11 cellular contexts compared by ENCODE assay signal in the genomic region with DNA sequence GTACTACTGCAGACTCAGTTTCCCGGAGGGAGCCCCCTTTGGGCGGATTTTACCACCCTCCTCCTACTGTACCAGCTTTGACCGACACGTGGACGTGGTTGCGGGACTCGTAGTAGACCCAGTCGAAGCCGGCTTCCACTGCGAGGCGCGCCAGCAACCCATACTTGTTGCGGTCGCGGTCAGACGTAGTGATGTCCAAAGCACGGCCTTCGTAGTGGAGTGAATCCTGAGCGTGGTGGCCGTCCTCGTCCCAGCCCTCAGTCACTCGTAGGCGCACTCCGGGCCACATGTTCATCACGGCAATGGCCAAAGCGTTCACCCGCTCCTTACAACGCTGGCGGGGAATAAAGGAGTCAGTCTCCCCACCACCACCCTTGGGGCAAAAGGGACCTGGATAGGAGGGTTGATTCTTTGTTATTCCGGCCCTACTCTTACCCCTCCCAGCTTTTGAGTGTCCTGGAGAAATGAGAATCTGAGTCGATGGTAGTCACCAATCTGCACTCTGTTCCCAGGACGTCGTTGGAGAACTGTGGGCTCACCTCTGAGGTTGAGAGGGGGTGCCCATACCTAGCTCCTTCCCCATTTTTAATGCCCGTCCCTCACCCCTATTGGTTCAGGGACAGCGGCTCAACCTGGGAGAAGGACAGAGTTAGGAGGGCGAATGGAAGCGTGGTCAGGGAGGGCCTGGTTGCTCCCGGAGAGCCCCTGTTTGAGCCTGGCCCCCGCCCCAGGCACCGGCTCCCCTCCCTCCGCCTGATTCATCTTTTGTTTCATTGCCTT. TPM values are rescaled to one million over a fixed set of nuclear protein-coding genes. Genes with fewer than 3 reads are reported as not detected.
A peak's percentile ranks its signal among the peaks of the same experiment; 100 is the strongest.
DNase-seq lines count a peak whose midpoint lies in the region; ATAC-seq and TF ChIP-seq lines count a peak whose summit lies in the region.
"Had no signal": no experiment of that assay in that cellular context is flagged by ENCODE, and none has a peak within 500 bp of the region (broad histone marks: within the 10 kb centered on the region; RNA-seq: fewer than 3 reads in every experiment).

No MANE protein-coding gene starts in this region.

- H4K20me1 ChIP-seq in PC-9 (ENCODE audit: insufficient read depth), result no peaks in the 10 kb centered on the region

- no peak for DNase-seq in activated CD4-positive, alpha-beta memory T cell treated with anti-CD3 and anti-CD28 coated beads, Interleukin-2, amount 10 ng/mL, durations not matched to agents 7 days and 5 days
- DNase-seq in activated CD4-positive, alpha-beta memory T cell treated with anti-CD3 and anti-CD28 coated beads for 36 hours, result no peak
- no peak for DNase-seq in PC-9
- DNase-seq in glutamatergic neuron, result no peak
- no peak for DNase-seq in sigmoid colon
- DNase-seq in HAP-1 (ENCODE audit: low spot score in 2 of 2), result no peak
- DNase-seq: NCI-H446 treated with DMSO at 0.1 percent for 48 hours had no signal

- BruUV-seq in PC-9 (replicated peaks; lab: Mats Ljungman, UMichigan), result no TSS peak

- TF ChIP-seq POLR2A in sigmoid colon (IDR thresholded peaks at IDR 0.05), result no peak

- no peak for ATAC-seq in HG03095 (IDR thresholded peaks at IDR 0.05; ENCODE audit: unreplicated experiment)
- ATAC-seq in GM18520 (IDR thresholded peaks at IDR 0.05; ENCODE audit: unreplicated experiment), result no peak

- CTCF ChIA-PET in activated CD4-positive, alpha-beta memory T cell treated with anti-CD3 and anti-CD28 coated beads, Interleukin-2, amount 10 ng/mL, durations not matched to agents 7 days and 5 days (lab: Charles Lee), result interaction anchor here (0.6 to 5.0 kb wide), 12 partner anchors 11 to 1120 kb away, joined by 3 to 55 read pairs (median 4); a partner anchor contains a TSS
- CTCF ChIA-PET in activated CD4-positive, alpha-beta memory T cell treated with anti-CD3 and anti-CD28 coated beads for 36 hours (lab: Charles Lee), result interaction anchor here (1.1 to 11.5 kb wide), 10 partner anchors 9 to 113 kb away, joined by 3 to 256 read pairs (median 6); a partner anchor contains a TSS
- CTCF ChIA-PET in PC-9 (lab: Charles Lee), result interaction anchor here (1.2 kb wide), 1 partner anchor 14 kb away, joined by 3 read pairs; no protein-coding TSS in a partner anchor

- no peaks in the 10 kb centered on the region for H3K9me2 ChIP-seq in PC-9 (ENCODE audit: insufficient read depth)

- intact Hi-C loops in activated CD4-positive, alpha-beta memory T cell treated with anti-CD3 and anti-CD28 coated beads for 36 hours (cut with micrococcal nuclease), result loop anchor here (5.0 kb wide), 1 partner anchor 109 kb away; no protein-coding TSS in a partner anchor
- intact Hi-C loops in PC-9 (cut with micrococcal nuclease; ENCODE audit: unreplicated experiment) (no loop called here), sigmoid colon (cut with DNase I) (no loop called here)

- peaks cover 25% of the 10 kb centered on the region for H3K4me1 ChIP-seq in PC-9 (replicated peaks; ENCODE audit: insufficient read depth)
- H3K4me1 ChIP-seq in sigmoid colon, result peaks cover 0 to 66% (median 54%) of the 10 kb centered on the region in 4 donors
- peaks cover 16% of the 10 kb centered on the region for H3K4me1 ChIP-seq in HAP-1

- H3K27me3 ChIP-seq in PC-9 (ENCODE audit: insufficient read depth, low read depth) (peaks cover 23% of the 10 kb centered on the region), sigmoid colon (peaks cover 52 to 68% (median 61%) of the 10 kb centered on the region in 3 donors), HAP-1 (ENCODE audit: low read depth) (peaks cover 25% of the 10 kb centered on the region)

- peaks cover 11% of the 10 kb centered on the region for H3K36me3 Mint-ChIP-seq in activated CD4-positive, alpha-beta memory T cell treated with anti-CD3 and anti-CD28 coated beads, Interleukin-2, amount 10 ng/mL, durations not matched to agents 7 days and 5 days (ENCODE audit: low read depth)
- H3K36me3 Mint-ChIP-seq in activated CD4-positive, alpha-beta memory T cell treated with anti-CD3 and anti-CD28 coated beads for 36 hours, result no peaks in the 10 kb centered on the region
- H3K36me3 Mint-ChIP-seq in glutamatergic neuron (ENCODE audit: unreplicated experiment), result peaks cover 10% of the 10 kb centered on the region

- H3K36me3 ChIP-seq in PC-9 (ENCODE audit: low read depth) (no peaks in the 10 kb centered on the region), sigmoid colon (peaks cover 0 to 6% (median 0%) of the 10 kb centered on the region in 4 donors), HAP-1 (replicated peaks) (no peaks in the 10 kb centered on the region)

- H3K9me3 ChIP-seq in PC-9 (ENCODE audit: insufficient read depth, low read depth), result no peaks in the 10 kb centered on the region
- H3K9me3 ChIP-seq in sigmoid colon, result no peaks in the 10 kb centered on the region
- no peaks in the 10 kb centered on the region for H3K9me3 ChIP-seq in HAP-1

- peak overlapping the region; percentile 43 for H3K4me3 Mint-ChIP-seq in activated CD4-positive, alpha-beta memory T cell treated with anti-CD3 and anti-CD28 coated beads, Interleukin-2, amount 10 ng/mL, durations not matched to agents 7 days and 5 days
- no peak overlapping the region for H3K4me3 Mint-ChIP-seq in activated CD4-positive, alpha-beta memory T cell treated with anti-CD3 and anti-CD28 coated beads for 36 hours
- H3K4me3 Mint-ChIP-seq in glutamatergic neuron (ENCODE audit: unreplicated experiment), result peak overlapping the region; percentile 82

- H3K4me2 ChIP-seq in PC-9, result peak overlapping the region; percentile 35

- in situ Hi-C loops in HAP-1 (cut with MboI; ENCODE audit: low sequenced_read_pairs), result no loop called here

- no peak for TF ChIP-seq CTCF in PC-9 (conservative IDR thresholded peaks at IDR 0.05)
- TF ChIP-seq CTCF in glutamatergic neuron (IDR thresholded peaks at IDR 0.05; ENCODE audit: partially characterized antibody, unreplicated experiment), result no peak
- TF ChIP-seq CTCF in sigmoid colon (IDR thresholded peaks at IDR 0.05), result no peak

- WGBS in sigmoid colon, 2 donors, result 19 to 20% methylated on average over 41 of the region's 41 CpGs

- no peak overlapping the region for H3K27ac ChIP-seq in PC-9
- peak overlapping the region in 3 of 4 donors; percentile 12 to 32 (median 30) for H3K27ac ChIP-seq in sigmoid colon

- H3F3A ChIP-seq in PC-9 (ENCODE audit: insufficient read depth, low read depth), result peaks cover 25% of the 10 kb centered on the region; the same call in 1 of the 2 replicates

- peaks cover 75% of the 10 kb centered on the region for H3K4me1 Mint-ChIP-seq in activated CD4-positive, alpha-beta memory T cell treated with anti-CD3 and anti-CD28 coated beads, Interleukin-2, amount 10 ng/mL, durations not matched to agents 7 days and 5 days
- peaks cover 55% of the 10 kb centered on the region for H3K4me1 Mint-ChIP-seq in activated CD4-positive, alpha-beta memory T cell treated with anti-CD3 and anti-CD28 coated beads for 36 hours (ENCODE audit: low read depth)
- peaks cover 7% of the 10 kb centered on the region for H3K4me1 Mint-ChIP-seq in glutamatergic neuron (ENCODE audit: low read depth, unreplicated experiment)

- no peak overlapping the region for H3K27ac Mint-ChIP-seq in activated CD4-positive, alpha-beta memory T cell treated with anti-CD3 and anti-CD28 coated beads, Interleukin-2, amount 10 ng/mL, durations not matched to agents 7 days and 5 days
- H3K27ac Mint-ChIP-seq in activated CD4-positive, alpha-beta memory T cell treated with anti-CD3 and anti-CD28 coated beads for 36 hours, result no peak overlapping the region
- H3K27ac Mint-ChIP-seq in glutamatergic neuron (ENCODE audit: unreplicated experiment), result no peak overlapping the region

- H3K27me3 Mint-ChIP-seq in activated CD4-positive, alpha-beta memory T cell treated with anti-CD3 and anti-CD28 coated beads, Interleukin-2, amount 10 ng/mL, durations not matched to agents 7 days and 5 days, result peaks cover 66% of the 10 kb centered on the region
- peaks cover 64% of the 10 kb centered on the region for H3K27me3 Mint-ChIP-seq in activated CD4-positive, alpha-beta memory T cell treated with anti-CD3 and anti-CD28 coated beads for 36 hours
- peaks cover 29% of the 10 kb centered on the region for H3K27me3 Mint-ChIP-seq in glutamatergic neuron (ENCODE audit: unreplicated experiment)

- H3K79me2 ChIP-seq in PC-9 (ENCODE audit: low read depth), result no peaks in the 10 kb centered on the region

- no peaks in the 10 kb centered on the region for H3K9me3 Mint-ChIP-seq in activated CD4-positive, alpha-beta memory T cell treated with anti-CD3 and anti-CD28 coated beads, Interleukin-2, amount 10 ng/mL, durations not matched to agents 7 days and 5 days
- H3K9me3 Mint-ChIP-seq in activated CD4-positive, alpha-beta memory T cell treated with anti-CD3 and anti-CD28 coated beads for 36 hours, result no peaks in the 10 kb centered on the region
- H3K9me3 Mint-ChIP-seq in glutamatergic neuron (ENCODE audit: unreplicated experiment), result peaks cover 22% of the 10 kb centered on the region
- H3K9me3 Mint-ChIP-seq: T-helper 1 cell treated with Interleukin-12 subunit alpha and Interleukin-12 subunit beta and Interleukin-4 antibody, amounts not matched to agents 30 μg/mL and 1 μg/mL, for 36 hours had no signal

- TF ChIP-seq EP300 in sigmoid colon (IDR thresholded peaks at IDR 0.05), result no peak

- no peak overlapping the region for H2AFZ ChIP-seq in PC-9

- H3K4me3 ChIP-seq in PC-9 (no peak overlapping the region), sigmoid colon (peak overlapping the region in 3 of 4 donors; percentile 17 to 28 (median 25)), HAP-1 (no peak overlapping the region)

- POLR2A ChIA-PET in activated CD4-positive, alpha-beta memory T cell treated with anti-CD3 and anti-CD28 coated beads, Interleukin-2, amount 10 ng/mL, durations not matched to agents 7 days and 5 days (lab: Charles Lee), result interaction anchor here (1.2 to 4.5 kb wide), 3 partner anchors 19 to 39 kb away, joined by 8 to 26 read pairs (median 11); a partner anchor contains a TSS
- POLR2A ChIA-PET in activated CD4-positive, alpha-beta memory T cell treated with anti-CD3 and anti-CD28 coated beads for 36 hours (lab: Charles Lee), result no interaction called here
- POLR2A ChIA-PET in PC-9 (lab: Charles Lee; ENCODE audit: unreplicated experiment), result no interaction called here

RNA-seq across cellular contexts. Expression of a gene that starts 3.4 kb away (rescaled TPM):
- total RNA-seq in activated CD4-positive, alpha-beta memory T cell treated with anti-CD3 and anti-CD28 coated beads, Interleukin-2, amount 10 ng/mL, durations not matched to agents 7 days and 5 days, result under 1 TPM; 0.08 to 0.20 TPM
- total RNA-seq in activated CD4-positive, alpha-beta memory T cell treated with anti-CD3 and anti-CD28 coated beads for 36 hours, result not detected
- total RNA-seq in PC-9 (2021), result 0.13 and 0.28 TPM in 2 replicates
- 1.2 TPM for total RNA-seq in glutamatergic neuron (ENCODE audit: unreplicated experiment)
- total RNA-seq in sigmoid colon, result under 1 TPM in 2 of 4 donors, not detected in 2; 0.14 to 0.83 TPM
- polyA plus RNA-seq in sigmoid colon, result under 1 TPM in 1 of 3 donors, not detected in 2; 0.63 TPM
- total RNA-seq: left lobe of liver had no signal

RNA-seq across cellular contexts. Expression of a gene that starts 19.4 kb away (rescaled TPM):
- 10 to 100 TPM; 82.8 to 85.3 TPM for total RNA-seq in activated CD4-positive, alpha-beta memory T cell treated with anti-CD3 and anti-CD28 coated beads, Interleukin-2, amount 10 ng/mL, durations not matched to agents 7 days and 5 days
- 10 to 100 TPM; 55.0 to 59.1 TPM for total RNA-seq in activated CD4-positive, alpha-beta memory T cell treated with anti-CD3 and anti-CD28 coated beads for 36 hours
- 53.9 and 63.3 TPM in 2 replicates for total RNA-seq in PC-9 (2021)
- 371 TPM for total RNA-seq in glutamatergic neuron (ENCODE audit: unreplicated experiment)
- total RNA-seq in sigmoid colon, result 10 to 100 TPM; 34.6 to 82.3 (median 51.5) TPM
- polyA plus RNA-seq in sigmoid colon, result 10 to 100 TPM in 2 of 3 donors, 1 to 10 TPM in 1; 7.8 to 41.4 (median 10.2) TPM

RNA-seq across cellular contexts. Expression of a gene that starts 21.5 kb away (rescaled TPM):
- 10 to 100 TPM; 14.8 to 15.8 TPM for total RNA-seq in activated CD4-positive, alpha-beta memory T cell treated with anti-CD3 and anti-CD28 coated beads, Interleukin-2, amount 10 ng/mL, durations not matched to agents 7 days and 5 days
- total RNA-seq in activated CD4-positive, alpha-beta memory T cell treated with anti-CD3 and anti-CD28 coated beads for 36 hours, result 10 to 100 TPM; 15.6 to 16.1 TPM
- total RNA-seq in PC-9 (2021), result 2.9 and 3.4 TPM in 2 replicates
- 2.3 TPM for total RNA-seq in glutamatergic neuron (ENCODE audit: unreplicated experiment)
- under 1 TPM in 1 of 4 donors, not detected in 3; 0.36 TPM for total RNA-seq in sigmoid colon
- 1 to 10 TPM in 1 of 3 donors, not detected in 2; 2.2 TPM for polyA plus RNA-seq in sigmoid colon

RNA-seq across cellular contexts. Expression of a gene that starts 30.7 kb away (rescaled TPM):
- 10 to 100 TPM; 82.3 to 87.8 TPM for total RNA-seq in activated CD4-positive, alpha-beta memory T cell treated with anti-CD3 and anti-CD28 coated beads, Interleukin-2, amount 10 ng/mL, durations not matched to agents 7 days and 5 days
- total RNA-seq in activated CD4-positive, alpha-beta memory T cell treated with anti-CD3 and anti-CD28 coated beads for 36 hours, result 10 to 100 TPM; 47.9 to 49.0 TPM
- total RNA-seq in PC-9 (2021) (94.0 and 97.9 TPM in 2 replicates), glutamatergic neuron (ENCODE audit: unreplicated experiment) (144 TPM), sigmoid colon (10 to 100 TPM; 18.2 to 52.9 (median 30.6) TPM)
- 10 to 100 TPM in 2 of 3 donors, 1 to 10 TPM in 1; 1.8 to 61.8 (median 10.2) TPM for polyA plus RNA-seq in sigmoid colon

RNA-seq across cellular contexts. Expression of a gene that starts 39.9 kb away (rescaled TPM):
- 1,000 to 10,000 TPM; 1,691 to 1,705 TPM for total RNA-seq in activated CD4-positive, alpha-beta memory T cell treated with anti-CD3 and anti-CD28 coated beads, Interleukin-2, amount 10 ng/mL, durations not matched to agents 7 days and 5 days
- 1,000 to 10,000 TPM; 2,573 to 2,575 TPM for total RNA-seq in activated CD4-positive, alpha-beta memory T cell treated with anti-CD3 and anti-CD28 coated beads for 36 hours
- total RNA-seq in PC-9 (2021) (930 and 1,061 TPM in 2 replicates), glutamatergic neuron (ENCODE audit: unreplicated experiment) (924 TPM), sigmoid colon (100 to 1,000 TPM; 651 to 712 (median 682) TPM)
- polyA plus RNA-seq in sigmoid colon, result 1,000 to 10,000 TPM in 1 of 3 donors, 100 to 1,000 TPM in 2; 482 to 1,083 (median 767) TPM

Comparison
In these comparisons a context has a peak if more than half of its experiments do, and no peak if none do; other contexts are left out.
1. H3K4me3 ChIP-seq: peak in sigmoid colon (3 of 4); none in PC-9 (single experiment) and HAP-1 (single experiment).